8 cellular contexts compared by ENCODE assay signal in the genomic region with DNA sequence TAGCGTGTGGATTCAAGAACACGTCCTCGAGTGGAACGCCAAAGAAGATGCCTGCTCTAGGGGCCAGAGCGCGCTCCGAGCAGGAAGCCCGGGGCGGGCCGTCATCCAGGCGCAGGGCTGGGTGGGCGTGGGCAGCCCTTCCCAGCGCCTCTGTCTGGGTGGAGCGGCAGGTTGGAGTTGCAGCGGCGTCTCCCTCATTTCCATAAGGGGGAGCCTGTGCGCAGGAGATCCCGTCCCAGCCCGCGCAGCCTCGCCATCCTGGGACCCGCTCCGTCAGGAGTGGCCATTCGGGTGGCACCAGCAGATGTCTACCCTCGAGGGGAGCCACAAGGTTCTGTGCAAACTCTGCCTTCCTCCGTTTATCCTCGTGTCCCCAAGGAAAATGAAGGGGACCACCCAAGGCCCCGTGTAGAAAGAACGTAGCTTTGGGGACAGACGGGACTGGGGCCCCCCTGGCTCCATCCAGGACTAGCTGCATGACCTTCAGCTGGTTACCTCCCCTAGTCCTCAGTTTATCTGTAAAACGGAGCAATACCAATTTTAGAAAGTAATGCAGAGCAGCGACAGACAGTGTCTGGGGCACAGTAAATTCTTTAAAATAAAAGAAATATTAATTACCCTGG.
DNase-seq lines count a peak whose midpoint lies in the region; ATAC-seq and TF ChIP-seq lines count a peak whose summit lies in the region.

No MANE protein-coding gene starts in this region.

- H3K4me3 ChIP-seq in fibroblast of pulmonary artery (replicated peaks; ENCODE audit: low read depth, low read length): no peak overlapping the region
- no peak overlapping the region for H3K4me3 ChIP-seq in parathyroid adenoma (ENCODE audit: low read depth, low read length)

- DNase-seq in stimulated activated CD4-positive, alpha-beta T cell treated with anti-CD3 and anti-CD28 coated beads, TNF-alpha, amount 100 ng/mL, for 48 hours (ENCODE audit: low read depth in 3 of 3): peak in 2 of 3 donors; percentile 4 to 6
- no peak for DNase-seq in stimulated activated CD4-positive, alpha-beta T cell treated with anti-CD3 and anti-CD28 coated beads, Interleukin-1b, Interleukin-23, amount 100 ng/mL, for 48 hours
- DNase-seq in RPMI8226 (peak; percentile 34), fibroblast of pulmonary artery (ENCODE audit: low read depth) (peak; percentile 46), NK-92 (lab: John Stamatoyannopoulos, UW; ENCODE audit: unreplicated experiment) (no peak)

- H3K9ac ChIP-seq in parathyroid adenoma: no peak overlapping the region

- H3K27ac ChIP-seq in parathyroid adenoma: no peak overlapping the region

- no peaks in the 10 kb centered on the region for H3K36me3 ChIP-seq in parathyroid adenoma (ENCODE audit: control insufficient read depth, insufficient read depth, low read length)

- H3K4me1 ChIP-seq in parathyroid adenoma: no peaks in the 10 kb centered on the region

- no peaks in the 10 kb centered on the region for H3K27me3 ChIP-seq in parathyroid adenoma (ENCODE audit: control insufficient read depth, insufficient read depth, low read length)

- no peak for ATAC-seq in GM21423 (IDR thresholded peaks at IDR 0.05; ENCODE audit: unreplicated experiment)
- no peak for ATAC-seq in HG03432 (IDR thresholded peaks at IDR 0.05; ENCODE audit: unreplicated experiment)

- H3K4me2 ChIP-seq in parathyroid adenoma (ENCODE audit: low read length): no peak overlapping the region

- TF ChIP-seq CTCF in fibroblast of pulmonary artery (IDR thresholded peaks at IDR 0.05; ENCODE audit: low read length, missing control alignments) (peak; percentile 41), parathyroid adenoma (IDR thresholded peaks at IDR 0.05) (peak; percentile 25)

- no peaks in the 10 kb centered on the region for H3K79me2 ChIP-seq in parathyroid adenoma

- peak overlapping the region; percentile 5 for H2AFZ ChIP-seq in parathyroid adenoma

- no peaks in the 10 kb centered on the region for H3K9me3 ChIP-seq in parathyroid adenoma (ENCODE audit: control insufficient read depth, low read length)

Comparison
In these comparisons a context has a peak if more than half of its experiments do, and no peak if none do; other contexts are left out.
1. DNase-seq: peak in stimulated activated CD4-positive, alpha-beta T cell treated with anti-CD3 and anti-CD28 coated beads, TNF-alpha, amount 100 ng/mL, for 48 hours (2 of 3), RPMI8226 (single experiment) and fibroblast of pulmonary artery (single experiment); none in stimulated activated CD4-positive, alpha-beta T cell treated with anti-CD3 and anti-CD28 coated beads, Interleukin-1b, Interleukin-23, amount 100 ng/mL, for 48 hours (single experiment) and NK-92 (single experiment).